ENCODE assay signal across 1 cellular context in the genomic region with DNA sequence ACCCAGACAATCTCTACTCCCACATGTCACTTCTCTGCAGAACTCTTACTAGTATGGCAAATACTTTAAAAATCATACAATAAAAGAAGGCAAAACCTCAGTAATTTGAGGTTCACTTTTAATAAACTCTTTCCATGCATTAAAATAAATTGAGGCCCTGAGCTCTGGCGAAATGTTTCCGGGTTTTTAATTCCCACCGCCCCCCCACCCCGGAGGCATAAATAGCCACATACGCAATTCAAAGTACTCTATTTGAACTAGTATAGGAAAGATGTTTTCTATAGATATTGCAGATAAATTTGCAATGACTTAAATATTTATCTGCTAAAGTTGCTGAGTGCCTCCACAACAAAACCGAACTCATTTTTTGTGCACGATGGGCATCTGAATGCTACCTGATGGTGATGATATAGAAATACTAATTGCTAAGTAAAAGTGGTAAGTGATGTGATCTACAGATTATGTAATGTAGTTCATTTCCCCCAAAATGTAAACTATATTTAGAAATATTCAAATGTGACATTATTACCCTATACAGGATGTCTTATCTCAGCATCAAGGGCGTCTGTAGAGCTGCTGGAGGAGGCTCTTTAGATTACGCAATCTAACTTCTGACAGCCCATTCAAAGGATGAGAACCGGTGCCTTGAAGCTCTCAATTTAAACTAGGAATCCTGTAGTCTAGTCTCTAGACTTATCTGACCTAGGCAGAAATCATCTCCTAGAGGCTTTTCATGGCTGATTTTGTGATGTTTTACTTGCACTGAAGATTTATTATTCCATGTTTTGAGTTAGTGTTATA.
TF ChIP-seq lines count a peak whose summit lies in the region.

No MANE protein-coding gene starts in this region.

TF ChIP-seq in K562, 482 proteins besides CTCF, POLR2A, EP300 and RAD21 (continued from another document and continues in another):
- TF ChIP-seq, protein P1, sequence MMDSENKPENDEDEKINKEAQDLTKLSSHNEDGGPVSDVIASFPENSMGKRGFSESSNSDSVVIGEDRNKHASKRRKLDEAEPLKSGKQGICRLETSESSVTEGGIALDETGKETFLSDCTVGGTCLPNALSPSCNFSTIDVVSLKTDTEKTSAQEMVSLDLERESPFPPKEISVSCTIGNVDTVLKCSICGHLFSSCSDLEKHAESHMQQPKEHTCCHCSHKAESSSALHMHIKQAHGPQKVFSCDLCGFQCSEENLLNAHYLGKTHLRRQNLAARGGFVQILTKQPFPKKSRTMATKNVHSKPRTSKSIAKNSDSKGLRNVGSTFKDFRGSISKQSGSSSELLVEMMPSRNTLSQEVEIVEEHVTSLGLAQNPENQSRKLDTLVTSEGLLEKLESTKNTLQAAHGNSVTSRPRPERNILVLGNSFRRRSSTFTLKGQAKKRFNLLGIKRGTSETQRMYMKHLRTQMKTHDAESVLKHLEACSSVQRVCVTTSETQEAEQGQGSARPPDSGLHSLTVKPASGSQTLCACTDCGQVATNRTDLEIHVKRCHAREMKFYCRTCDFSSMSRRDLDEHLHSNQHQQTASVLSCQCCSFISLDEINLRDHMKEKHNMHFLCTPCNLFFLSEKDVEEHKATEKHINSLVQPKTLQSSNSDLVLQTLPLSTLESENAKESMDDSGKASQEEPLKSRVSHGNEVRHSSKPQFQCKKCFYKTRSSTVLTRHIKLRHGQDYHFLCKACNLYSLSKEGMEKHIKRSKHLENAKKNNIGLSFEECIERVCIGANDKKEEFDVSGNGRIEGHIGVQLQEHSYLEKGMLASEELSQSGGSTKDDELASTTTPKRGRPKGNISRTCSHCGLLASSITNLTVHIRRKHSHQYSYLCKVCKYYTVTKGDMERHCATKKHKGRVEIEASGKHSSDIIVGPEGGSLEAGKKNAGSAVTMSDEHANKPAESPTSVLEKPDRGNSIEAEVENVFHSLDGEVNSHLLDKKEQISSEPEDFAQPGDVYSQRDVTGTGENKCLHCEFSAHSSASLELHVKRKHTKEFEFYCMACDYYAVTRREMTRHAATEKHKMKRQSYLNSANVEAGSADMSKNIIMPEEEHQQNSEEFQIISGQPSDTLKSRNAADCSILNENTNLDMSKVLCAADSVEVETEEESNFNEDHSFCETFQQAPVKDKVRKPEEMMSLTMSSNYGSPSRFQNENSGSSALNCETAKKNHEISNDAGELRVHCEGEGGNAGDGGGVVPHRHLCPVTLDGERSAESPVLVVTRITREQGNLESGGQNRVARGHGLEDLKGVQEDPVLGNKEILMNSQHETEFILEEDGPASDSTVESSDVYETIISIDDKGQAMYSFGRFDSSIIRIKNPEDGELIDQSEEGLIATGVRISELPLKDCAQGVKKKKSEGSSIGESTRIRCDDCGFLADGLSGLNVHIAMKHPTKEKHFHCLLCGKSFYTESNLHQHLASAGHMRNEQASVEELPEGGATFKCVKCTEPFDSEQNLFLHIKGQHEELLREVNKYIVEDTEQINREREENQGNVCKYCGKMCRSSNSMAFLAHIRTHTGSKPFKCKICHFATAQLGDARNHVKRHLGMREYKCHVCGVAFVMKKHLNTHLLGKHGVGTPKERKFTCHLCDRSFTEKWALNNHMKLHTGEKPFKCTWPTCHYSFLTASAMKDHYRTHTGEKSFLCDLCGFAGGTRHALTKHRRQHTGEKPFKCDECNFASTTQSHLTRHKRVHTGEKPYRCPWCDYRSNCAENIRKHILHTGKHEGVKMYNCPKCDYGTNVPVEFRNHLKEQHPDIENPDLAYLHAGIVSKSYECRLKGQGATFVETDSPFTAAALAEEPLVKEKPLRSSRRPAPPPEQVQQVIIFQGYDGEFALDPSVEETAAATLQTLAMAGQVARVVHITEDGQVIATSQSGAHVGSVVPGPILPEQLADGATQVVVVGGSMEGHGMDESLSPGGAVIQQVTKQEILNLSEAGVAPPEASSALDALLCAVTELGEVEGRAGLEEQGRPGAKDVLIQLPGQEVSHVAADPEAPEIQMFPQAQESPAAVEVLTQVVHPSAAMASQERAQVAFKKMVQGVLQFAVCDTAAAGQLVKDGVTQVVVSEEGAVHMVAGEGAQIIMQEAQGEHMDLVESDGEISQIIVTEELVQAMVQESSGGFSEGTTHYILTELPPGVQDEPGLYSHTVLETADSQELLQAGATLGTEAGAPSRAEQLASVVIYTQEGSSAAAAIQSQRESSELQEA (IDR thresholded peaks at IDR 0.05; ENCODE audit: low read depth), result no peak
- TF ChIP-seq, protein P2, sequence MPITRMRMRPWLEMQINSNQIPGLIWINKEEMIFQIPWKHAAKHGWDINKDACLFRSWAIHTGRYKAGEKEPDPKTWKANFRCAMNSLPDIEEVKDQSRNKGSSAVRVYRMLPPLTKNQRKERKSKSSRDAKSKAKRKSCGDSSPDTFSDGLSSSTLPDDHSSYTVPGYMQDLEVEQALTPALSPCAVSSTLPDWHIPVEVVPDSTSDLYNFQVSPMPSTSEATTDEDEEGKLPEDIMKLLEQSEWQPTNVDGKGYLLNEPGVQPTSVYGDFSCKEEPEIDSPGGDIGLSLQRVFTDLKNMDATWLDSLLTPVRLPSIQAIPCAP (CRISPR knock-in tag; IDR thresholded peaks at IDR 0.05; ENCODE audit: borderline replicate concordance), result no peak
- TF ChIP-seq, protein P3, sequence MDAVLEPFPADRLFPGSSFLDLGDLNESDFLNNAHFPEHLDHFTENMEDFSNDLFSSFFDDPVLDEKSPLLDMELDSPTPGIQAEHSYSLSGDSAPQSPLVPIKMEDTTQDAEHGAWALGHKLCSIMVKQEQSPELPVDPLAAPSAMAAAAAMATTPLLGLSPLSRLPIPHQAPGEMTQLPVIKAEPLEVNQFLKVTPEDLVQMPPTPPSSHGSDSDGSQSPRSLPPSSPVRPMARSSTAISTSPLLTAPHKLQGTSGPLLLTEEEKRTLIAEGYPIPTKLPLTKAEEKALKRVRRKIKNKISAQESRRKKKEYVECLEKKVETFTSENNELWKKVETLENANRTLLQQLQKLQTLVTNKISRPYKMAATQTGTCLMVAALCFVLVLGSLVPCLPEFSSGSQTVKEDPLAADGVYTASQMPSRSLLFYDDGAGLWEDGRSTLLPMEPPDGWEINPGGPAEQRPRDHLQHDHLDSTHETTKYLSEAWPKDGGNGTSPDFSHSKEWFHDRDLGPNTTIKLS (IDR thresholded peaks at IDR 0.05; ENCODE audit: borderline replicate concordance, low read depth), result no peak
- TF ChIP-seq, protein P4, sequence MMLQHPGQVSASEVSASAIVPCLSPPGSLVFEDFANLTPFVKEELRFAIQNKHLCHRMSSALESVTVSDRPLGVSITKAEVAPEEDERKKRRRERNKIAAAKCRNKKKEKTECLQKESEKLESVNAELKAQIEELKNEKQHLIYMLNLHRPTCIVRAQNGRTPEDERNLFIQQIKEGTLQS (IDR thresholded peaks at IDR 0.05), result peak; percentile 95
- TF ChIP-seq, protein P4 (CRISPR knock-in tag; conservative IDR thresholded peaks at IDR 0.05), result no peak
- no peak for TF ChIP-seq KHSRP (IDR thresholded peaks at IDR 0.05)
- TF ChIP-seq SMAD4 (CRISPR knock-in tag; conservative IDR thresholded peaks at IDR 0.05), result peak; percentile 95
- peak; percentile 84 for TF ChIP-seq OTX1 (CRISPR knock-in tag; IDR thresholded peaks at IDR 0.05)
- TF ChIP-seq, protein P5, sequence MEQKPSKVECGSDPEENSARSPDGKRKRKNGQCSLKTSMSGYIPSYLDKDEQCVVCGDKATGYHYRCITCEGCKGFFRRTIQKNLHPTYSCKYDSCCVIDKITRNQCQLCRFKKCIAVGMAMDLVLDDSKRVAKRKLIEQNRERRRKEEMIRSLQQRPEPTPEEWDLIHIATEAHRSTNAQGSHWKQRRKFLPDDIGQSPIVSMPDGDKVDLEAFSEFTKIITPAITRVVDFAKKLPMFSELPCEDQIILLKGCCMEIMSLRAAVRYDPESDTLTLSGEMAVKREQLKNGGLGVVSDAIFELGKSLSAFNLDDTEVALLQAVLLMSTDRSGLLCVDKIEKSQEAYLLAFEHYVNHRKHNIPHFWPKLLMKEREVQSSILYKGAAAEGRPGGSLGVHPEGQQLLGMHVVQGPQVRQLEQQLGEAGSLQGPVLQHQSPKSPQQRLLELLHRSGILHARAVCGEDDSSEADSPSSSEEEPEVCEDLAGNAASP (IDR thresholded peaks at IDR 0.05), result no peak
- TF ChIP-seq, protein P6, sequence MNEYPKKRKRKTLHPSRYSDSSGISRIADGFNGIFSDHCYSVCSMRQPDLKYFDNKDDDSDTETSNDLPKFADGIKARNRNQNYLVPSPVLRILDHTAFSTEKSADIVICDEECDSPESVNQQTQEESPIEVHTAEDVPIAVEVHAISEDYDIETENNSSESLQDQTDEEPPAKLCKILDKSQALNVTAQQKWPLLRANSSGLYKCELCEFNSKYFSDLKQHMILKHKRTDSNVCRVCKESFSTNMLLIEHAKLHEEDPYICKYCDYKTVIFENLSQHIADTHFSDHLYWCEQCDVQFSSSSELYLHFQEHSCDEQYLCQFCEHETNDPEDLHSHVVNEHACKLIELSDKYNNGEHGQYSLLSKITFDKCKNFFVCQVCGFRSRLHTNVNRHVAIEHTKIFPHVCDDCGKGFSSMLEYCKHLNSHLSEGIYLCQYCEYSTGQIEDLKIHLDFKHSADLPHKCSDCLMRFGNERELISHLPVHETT (CRISPR knock-in tag; conservative IDR thresholded peaks at IDR 0.05 in 1 of 2, IDR thresholded peaks at IDR 0.05 in 1 of 2), result peak in 1 of 2 experiments; percentile 50; a peak in 1 of 4 replicates
- TF ChIP-seq MTA2 (IDR thresholded peaks at IDR 0.05; ENCODE audit: low read depth), result peak; percentile 33; the same call in 1 of the 2 replicates
- TF ChIP-seq, protein P7, sequence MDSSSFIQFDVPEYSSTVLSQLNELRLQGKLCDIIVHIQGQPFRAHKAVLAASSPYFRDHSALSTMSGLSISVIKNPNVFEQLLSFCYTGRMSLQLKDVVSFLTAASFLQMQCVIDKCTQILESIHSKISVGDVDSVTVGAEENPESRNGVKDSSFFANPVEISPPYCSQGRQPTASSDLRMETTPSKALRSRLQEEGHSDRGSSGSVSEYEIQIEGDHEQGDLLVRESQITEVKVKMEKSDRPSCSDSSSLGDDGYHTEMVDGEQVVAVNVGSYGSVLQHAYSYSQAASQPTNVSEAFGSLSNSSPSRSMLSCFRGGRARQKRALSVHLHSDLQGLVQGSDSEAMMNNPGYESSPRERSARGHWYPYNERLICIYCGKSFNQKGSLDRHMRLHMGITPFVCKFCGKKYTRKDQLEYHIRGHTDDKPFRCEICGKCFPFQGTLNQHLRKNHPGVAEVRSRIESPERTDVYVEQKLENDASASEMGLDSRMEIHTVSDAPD (CRISPR knock-in tag; IDR thresholded peaks at IDR 0.05), result no peak
- peak; percentile 83 for TF ChIP-seq CTBP1 (IDR thresholded peaks at IDR 0.05; ENCODE audit: borderline replicate concordance)
- TF ChIP-seq FOXK1 (CRISPR knock-in tag; IDR thresholded peaks at IDR 0.05; ENCODE audit: borderline replicate concordance), result no peak
- peak; percentile 60; the same call in 1 of the 2 replicates for TF ChIP-seq FOXJ2 (tag; IDR thresholded peaks at IDR 0.05)
- peak; percentile 33; the same call in 1 of the 2 replicates for TF ChIP-seq CREM (IDR thresholded peaks at IDR 0.05; ENCODE audit: low read depth)
- TF ChIP-seq L3MBTL2 (IDR thresholded peaks at IDR 0.05), result peak; percentile 33; the same call in 1 of the 2 replicates
- TF ChIP-seq, protein P8, sequence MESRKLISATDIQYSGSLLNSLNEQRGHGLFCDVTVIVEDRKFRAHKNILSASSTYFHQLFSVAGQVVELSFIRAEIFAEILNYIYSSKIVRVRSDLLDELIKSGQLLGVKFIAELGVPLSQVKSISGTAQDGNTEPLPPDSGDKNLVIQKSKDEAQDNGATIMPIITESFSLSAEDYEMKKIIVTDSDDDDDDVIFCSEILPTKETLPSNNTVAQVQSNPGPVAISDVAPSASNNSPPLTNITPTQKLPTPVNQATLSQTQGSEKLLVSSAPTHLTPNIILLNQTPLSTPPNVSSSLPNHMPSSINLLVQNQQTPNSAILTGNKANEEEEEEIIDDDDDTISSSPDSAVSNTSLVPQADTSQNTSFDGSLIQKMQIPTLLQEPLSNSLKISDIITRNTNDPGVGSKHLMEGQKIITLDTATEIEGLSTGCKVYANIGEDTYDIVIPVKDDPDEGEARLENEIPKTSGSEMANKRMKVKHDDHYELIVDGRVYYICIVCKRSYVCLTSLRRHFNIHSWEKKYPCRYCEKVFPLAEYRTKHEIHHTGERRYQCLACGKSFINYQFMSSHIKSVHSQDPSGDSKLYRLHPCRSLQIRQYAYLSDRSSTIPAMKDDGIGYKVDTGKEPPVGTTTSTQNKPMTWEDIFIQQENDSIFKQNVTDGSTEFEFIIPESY (CRISPR knock-in tag; IDR thresholded peaks at IDR 0.05), result no peak
- TF ChIP-seq CBX8 (IDR thresholded peaks at IDR 0.05; ENCODE audit: borderline replicate concordance, extremely low read depth, low read depth, low read length, poor library complexity, severe bottlenecking), result no peak
- TF ChIP-seq, protein P9, sequence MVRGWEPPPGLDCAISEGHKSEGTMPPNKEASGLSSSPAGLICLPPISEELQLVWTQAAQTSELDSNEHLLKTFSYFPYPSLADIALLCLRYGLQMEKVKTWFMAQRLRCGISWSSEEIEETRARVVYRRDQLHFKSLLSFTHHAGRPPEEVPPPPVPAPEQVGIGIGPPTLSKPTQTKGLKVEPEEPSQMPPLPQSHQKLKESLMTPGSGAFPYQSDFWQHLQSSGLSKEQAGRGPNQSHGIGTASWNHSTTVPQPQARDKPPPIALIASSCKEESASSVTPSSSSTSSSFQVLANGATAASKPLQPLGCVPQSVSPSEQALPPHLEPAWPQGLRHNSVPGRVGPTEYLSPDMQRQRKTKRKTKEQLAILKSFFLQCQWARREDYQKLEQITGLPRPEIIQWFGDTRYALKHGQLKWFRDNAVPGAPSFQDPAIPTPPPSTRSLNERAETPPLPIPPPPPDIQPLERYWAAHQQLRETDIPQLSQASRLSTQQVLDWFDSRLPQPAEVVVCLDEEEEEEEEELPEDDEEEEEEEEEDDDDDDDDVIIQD (CRISPR knock-in tag; IDR thresholded peaks at IDR 0.05), result no peak
- TF ChIP-seq SAP30 (IDR thresholded peaks at IDR 0.05; ENCODE audit: borderline replicate concordance, insufficient read depth, low read depth, low read length, poor library complexity, severe bottlenecking), result no peak
- 0 out of 2 replicates have a peak, but pooled peaks have one; percentile 48 for TF ChIP-seq CREB1 (IDR thresholded peaks at IDR 0.05)
- no peak for TF ChIP-seq CREB1 (CRISPR knock-in tag; IDR thresholded peaks at IDR 0.05)
- TF ChIP-seq ZKSCAN3 (CRISPR knock-in tag; IDR thresholded peaks at IDR 0.05), result no peak
- no peak for TF ChIP-seq HDAC6 (IDR thresholded peaks at IDR 0.05; ENCODE audit: low read depth, low read length)
- TF ChIP-seq, protein P10, sequence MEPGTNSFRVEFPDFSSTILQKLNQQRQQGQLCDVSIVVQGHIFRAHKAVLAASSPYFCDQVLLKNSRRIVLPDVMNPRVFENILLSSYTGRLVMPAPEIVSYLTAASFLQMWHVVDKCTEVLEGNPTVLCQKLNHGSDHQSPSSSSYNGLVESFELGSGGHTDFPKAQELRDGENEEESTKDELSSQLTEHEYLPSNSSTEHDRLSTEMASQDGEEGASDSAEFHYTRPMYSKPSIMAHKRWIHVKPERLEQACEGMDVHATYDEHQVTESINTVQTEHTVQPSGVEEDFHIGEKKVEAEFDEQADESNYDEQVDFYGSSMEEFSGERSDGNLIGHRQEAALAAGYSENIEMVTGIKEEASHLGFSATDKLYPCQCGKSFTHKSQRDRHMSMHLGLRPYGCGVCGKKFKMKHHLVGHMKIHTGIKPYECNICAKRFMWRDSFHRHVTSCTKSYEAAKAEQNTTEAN (CRISPR knock-in tag; IDR thresholded peaks at IDR 0.05), result no peak
- TF ChIP-seq PML (IDR thresholded peaks at IDR 0.05; ENCODE audit: low read length), result peak; percentile 74
- peak; percentile 83 for TF ChIP-seq SMARCA4 (IDR thresholded peaks at IDR 0.05)
